Comparison of ENCODE assay signal across 19 cellular contexts in the genomic region with DNA sequence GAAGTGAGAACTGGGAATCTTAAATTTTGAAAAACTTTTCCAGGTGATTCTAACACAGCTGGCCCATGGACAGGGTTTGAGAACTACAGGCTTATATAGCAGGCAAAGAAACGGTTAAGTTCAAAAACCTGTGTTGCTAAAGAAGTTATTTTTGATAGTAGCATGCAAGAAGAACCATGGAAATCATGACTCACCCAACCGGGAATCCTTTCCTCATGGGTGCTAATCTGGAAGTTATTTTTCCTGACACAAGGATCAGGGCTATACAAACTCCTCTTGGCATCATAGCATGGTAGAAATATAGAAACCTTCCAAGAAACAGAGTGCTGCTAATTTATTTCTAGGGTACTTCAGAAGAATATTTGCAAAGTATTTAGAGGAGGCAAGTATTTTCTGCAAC.
DNase-seq lines count a peak whose midpoint lies in the region; ATAC-seq lines count a peak whose summit lies in the region.
"Had no signal": no experiment of that assay in that cellular context is flagged by ENCODE, and none has a peak within 500 bp of the region (broad histone marks: within the 10 kb centered on the region; RNA-seq: fewer than 3 reads in every experiment).

No MANE protein-coding gene starts in this region.

- ATAC-seq in GM21360 (IDR thresholded peaks at IDR 0.05; ENCODE audit: unreplicated experiment) (no peak), HG03521 (IDR thresholded peaks at IDR 0.05; ENCODE audit: unreplicated experiment) (no peak)
- ATAC-seq: A549; activated CD4-positive, CD25-positive, alpha-beta regulatory T cell treated with anti-CD3 and anti-CD28 coated beads, Interleukin-2, amount 50 U/mL, for 24 hours; heart right ventricle; natural killer cell treated with Interleukin-12 subunit alpha and Interleukin-12 subunit beta and Interleukin-15 and Interleukin-18, amount 100 ng/mL, for 72 hours had no signal

- DNase-seq in AG08395 (ENCODE audit: low spot score) = peak; percentile 64
- DNase-seq in LHCN-M2 (ENCODE audit: low read depth) = peak; percentile 75
- peak; percentile 43 for DNase-seq in dedifferentiated amniotic fluid mesenchymal stem cell (ENCODE audit: extremely low spot score)
- peak; percentile 42 for DNase-seq in iris pigment epithelial cell (ENCODE audit: low read depth)
- no peak for DNase-seq in NCI-H1105 treated with DMSO at 0.1 percent for 48 hours (lab: John Stamatoyannopoulos, UW)
- no peak for DNase-seq in NCI-H2171 treated with DMSO at 0.1 percent for 48 hours (lab: John Stamatoyannopoulos, UW)
- DNase-seq: activated effector memory CD4-positive, alpha-beta T cell treated with anti-CD3 and anti-CD28 coated beads, Interleukin-2, amount 50 U/mL, for 16 hours; CD4-positive, alpha-beta T cell; colonic mucosa; DMS79; heart right ventricle; NCI-H187 treated with DMSO at 0.1 percent for 48 hours; NCI-H526; psoas muscle had no signal

Comparison
In these comparisons a context has a peak if more than half of its experiments do, and no peak if none do; other contexts are left out.
1. DNase-seq: peak in AG08395 (single experiment), LHCN-M2 (single experiment), dedifferentiated amniotic fluid mesenchymal stem cell (single experiment) and iris pigment epithelial cell (single experiment); none in NCI-H1105 treated with DMSO at 0.1 percent for 48 hours (single experiment) and NCI-H2171 treated with DMSO at 0.1 percent for 48 hours (single experiment).